Comparison of ENCODE assay signal across 3 cellular contexts in the genomic region with DNA sequence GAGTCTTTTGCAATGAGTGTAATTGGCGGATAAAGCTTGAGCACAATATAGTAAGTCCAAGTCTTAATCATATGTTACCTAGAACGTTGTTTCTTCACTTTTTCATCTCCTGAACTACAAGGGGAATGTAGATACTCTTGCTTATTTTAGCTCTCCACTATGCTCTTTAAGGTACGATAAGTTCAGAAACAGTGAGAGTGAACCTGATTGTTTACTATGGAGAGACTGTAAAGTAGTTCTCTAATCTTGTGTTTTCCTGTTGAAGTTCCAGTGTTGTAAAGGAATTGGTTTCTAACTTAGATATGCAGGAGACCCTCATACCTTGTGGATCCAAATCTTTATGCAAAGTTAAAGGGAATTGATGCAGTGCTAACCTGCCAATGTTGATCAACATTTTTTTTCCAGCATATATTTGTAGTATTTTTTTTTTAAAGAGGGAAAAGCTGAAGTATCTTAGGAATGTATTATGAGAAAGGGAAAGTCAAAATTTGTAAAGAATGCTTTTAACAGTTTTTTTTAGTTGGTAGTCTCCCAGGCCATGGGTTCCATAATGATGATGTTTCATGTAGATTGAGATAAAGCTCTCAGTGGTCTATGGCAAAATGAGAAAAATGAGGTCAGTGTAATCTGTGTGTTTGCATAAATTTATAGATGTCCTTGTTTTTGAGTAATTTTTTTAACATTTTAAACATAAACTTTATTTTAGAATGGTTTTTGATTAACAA.
TF ChIP-seq lines count a peak whose summit lies in the region.

No MANE protein-coding gene starts in this region.

TF ChIP-seq in SK-N-SH treated with all-trans-retinoic acid at 6 μM for 48 hours, 23 proteins besides CTCF, POLR2A, EP300 and RAD21:
- TF ChIP-seq BACH2 (CRISPR knock-in tag; IDR thresholded peaks at IDR 0.05; ENCODE audit: borderline replicate concordance): no peak
- no peak for TF ChIP-seq POU6F1 (CRISPR knock-in tag; IDR thresholded peaks at IDR 0.05; ENCODE audit: borderline replicate concordance, low read depth)
- TF ChIP-seq GLIS3 (CRISPR knock-in tag; IDR thresholded peaks at IDR 0.05): no peak
- TF ChIP-seq ISL1 (CRISPR knock-in tag; IDR thresholded peaks at IDR 0.05): peak; percentile 92

TF ChIP-seq in SK-N-SH, 30 proteins besides CTCF, POLR2A, EP300 and RAD21:
- TF ChIP-seq CHD2 (IDR thresholded peaks at IDR 0.05; ENCODE audit: low read length, partially characterized antibody) (no peak), NRF1 (IDR thresholded peaks at IDR 0.05; ENCODE audit: low read depth, low read length) (no peak), IRF3 (IDR thresholded peaks at IDR 0.05; ENCODE audit: low read depth, low read length) (no peak), SMC3 (IDR thresholded peaks at IDR 0.05; ENCODE audit: low read depth, low read length) (no peak), ELF1 (IDR thresholded peaks at IDR 0.05) (no peak), ZBTB33 (IDR thresholded peaks at IDR 0.05; ENCODE audit: borderline replicate concordance, low read depth) (no peak), TAF1 (IDR thresholded peaks at IDR 0.05; ENCODE audit: borderline replicate concordance, low read depth, low read length) (no peak), YY1 (IDR thresholded peaks at IDR 0.05; ENCODE audit: low read depth) (no peak), TEAD4 (IDR thresholded peaks at IDR 0.05; ENCODE audit: borderline replicate concordance, insufficient read depth) (no peak), EZH2phosphoT487 (IDR thresholded peaks at IDR 0.05; ENCODE audit: borderline replicate concordance, low read depth) (no peak), RFX5 (IDR thresholded peaks at IDR 0.05; ENCODE audit: low read length) (no peak), RCOR1 (IDR thresholded peaks at IDR 0.05; ENCODE audit: low read length) (no peak), GABPA (IDR thresholded peaks at IDR 0.05; ENCODE audit: low read depth) (no peak), FOXM1 (IDR thresholded peaks at IDR 0.05; ENCODE audit: low read depth) (no peak), JUND (IDR thresholded peaks at IDR 0.05) (no peak), FOXJ3 (CRISPR knock-in tag; IDR thresholded peaks at IDR 0.05) (no peak), PBX3 (IDR thresholded peaks at IDR 0.05) (no peak), POLR2AphosphoS5 (IDR thresholded peaks at IDR 0.05; ENCODE audit: low read depth, low read length) (no peak)
- TF ChIP-seq, protein P1, sequence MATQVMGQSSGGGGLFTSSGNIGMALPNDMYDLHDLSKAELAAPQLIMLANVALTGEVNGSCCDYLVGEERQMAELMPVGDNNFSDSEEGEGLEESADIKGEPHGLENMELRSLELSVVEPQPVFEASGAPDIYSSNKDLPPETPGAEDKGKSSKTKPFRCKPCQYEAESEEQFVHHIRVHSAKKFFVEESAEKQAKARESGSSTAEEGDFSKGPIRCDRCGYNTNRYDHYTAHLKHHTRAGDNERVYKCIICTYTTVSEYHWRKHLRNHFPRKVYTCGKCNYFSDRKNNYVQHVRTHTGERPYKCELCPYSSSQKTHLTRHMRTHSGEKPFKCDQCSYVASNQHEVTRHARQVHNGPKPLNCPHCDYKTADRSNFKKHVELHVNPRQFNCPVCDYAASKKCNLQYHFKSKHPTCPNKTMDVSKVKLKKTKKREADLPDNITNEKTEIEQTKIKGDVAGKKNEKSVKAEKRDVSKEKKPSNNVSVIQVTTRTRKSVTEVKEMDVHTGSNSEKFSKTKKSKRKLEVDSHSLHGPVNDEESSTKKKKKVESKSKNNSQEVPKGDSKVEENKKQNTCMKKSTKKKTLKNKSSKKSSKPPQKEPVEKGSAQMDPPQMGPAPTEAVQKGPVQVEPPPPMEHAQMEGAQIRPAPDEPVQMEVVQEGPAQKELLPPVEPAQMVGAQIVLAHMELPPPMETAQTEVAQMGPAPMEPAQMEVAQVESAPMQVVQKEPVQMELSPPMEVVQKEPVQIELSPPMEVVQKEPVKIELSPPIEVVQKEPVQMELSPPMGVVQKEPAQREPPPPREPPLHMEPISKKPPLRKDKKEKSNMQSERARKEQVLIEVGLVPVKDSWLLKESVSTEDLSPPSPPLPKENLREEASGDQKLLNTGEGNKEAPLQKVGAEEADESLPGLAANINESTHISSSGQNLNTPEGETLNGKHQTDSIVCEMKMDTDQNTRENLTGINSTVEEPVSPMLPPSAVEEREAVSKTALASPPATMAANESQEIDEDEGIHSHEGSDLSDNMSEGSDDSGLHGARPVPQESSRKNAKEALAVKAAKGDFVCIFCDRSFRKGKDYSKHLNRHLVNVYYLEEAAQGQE (IDR thresholded peaks at IDR 0.05; ENCODE audit: low read depth, low read length): no peak

TF ChIP-seq in IMR-90, 13 proteins besides CTCF, POLR2A, EP300 and RAD21:
- TF ChIP-seq MXI1 (IDR thresholded peaks at IDR 0.05; ENCODE audit: borderline replicate concordance, low read depth, low read length) (no peak), RFX5 (IDR thresholded peaks at IDR 0.05; ENCODE audit: low read depth, low read length) (no peak), NFE2L2 (IDR thresholded peaks at IDR 0.05; ENCODE audit: low read depth, low read length) (no peak), CHD1 (IDR thresholded peaks at IDR 0.05; ENCODE audit: low read depth, low read length) (no peak)
- TF ChIP-seq, protein P2, sequence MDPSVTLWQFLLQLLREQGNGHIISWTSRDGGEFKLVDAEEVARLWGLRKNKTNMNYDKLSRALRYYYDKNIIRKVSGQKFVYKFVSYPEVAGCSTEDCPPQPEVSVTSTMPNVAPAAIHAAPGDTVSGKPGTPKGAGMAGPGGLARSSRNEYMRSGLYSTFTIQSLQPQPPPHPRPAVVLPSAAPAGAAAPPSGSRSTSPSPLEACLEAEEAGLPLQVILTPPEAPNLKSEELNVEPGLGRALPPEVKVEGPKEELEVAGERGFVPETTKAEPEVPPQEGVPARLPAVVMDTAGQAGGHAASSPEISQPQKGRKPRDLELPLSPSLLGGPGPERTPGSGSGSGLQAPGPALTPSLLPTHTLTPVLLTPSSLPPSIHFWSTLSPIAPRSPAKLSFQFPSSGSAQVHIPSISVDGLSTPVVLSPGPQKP (IDR thresholded peaks at IDR 0.05; ENCODE audit: borderline replicate concordance, low read depth, low read length): no peak
